Comparison of ENCODE assay signal across 8 cellular contexts in the genomic region with DNA sequence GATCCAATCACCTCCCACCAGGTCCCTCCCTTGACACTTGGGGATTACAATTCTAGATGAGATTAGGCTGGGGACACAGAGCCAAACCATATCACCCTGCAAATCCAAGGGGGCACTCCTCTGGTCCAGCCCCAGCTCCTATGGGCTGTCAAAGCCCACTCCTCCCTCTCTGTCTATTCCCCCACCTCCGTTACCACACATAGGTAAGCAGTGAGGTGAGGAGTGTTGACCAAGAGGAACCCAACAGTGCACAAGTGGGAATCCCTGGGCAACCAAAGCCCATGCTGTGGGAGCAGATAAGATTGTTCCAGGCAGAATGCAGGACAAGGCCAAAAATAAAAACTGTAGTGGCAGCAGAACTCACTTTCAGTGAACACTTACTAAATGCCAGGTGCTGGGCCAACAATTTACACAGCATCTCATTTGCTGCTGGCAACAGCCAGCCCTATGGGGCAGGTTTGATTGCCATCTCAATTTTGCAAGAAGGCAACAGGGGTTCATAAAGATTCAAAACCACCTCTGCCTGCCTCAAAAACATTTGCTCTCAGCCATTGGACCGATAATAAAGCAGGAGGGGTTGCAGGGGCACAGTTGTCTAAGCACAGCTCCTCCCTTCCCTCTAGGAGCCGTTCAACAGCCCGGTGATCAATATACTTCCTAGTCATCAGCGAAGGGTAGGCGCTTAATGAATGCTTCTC. TPM values are rescaled to one million over a fixed set of nuclear protein-coding genes. Genes with fewer than 3 reads are reported as not detected.
DNase-seq lines count a peak whose midpoint lies in the region; ATAC-seq and TF ChIP-seq lines count a peak whose summit lies in the region.

No MANE protein-coding gene starts in this region.

- no peaks in the 10 kb centered on the region for H3K27me3 Mint-ChIP-seq in CD4-positive, alpha-beta T cell
- no peaks in the 10 kb centered on the region for H3K27me3 Mint-ChIP-seq in activated naive CD8-positive, alpha-beta T cell treated with anti-CD3 and anti-CD28 coated beads, Interleukin-2, amount 10 ng/mL, durations not matched to agents 7 days and 5 days
- H3K27me3 Mint-ChIP-seq in memory B cell: no peaks in the 10 kb centered on the region

- peak overlapping the region; percentile 43 for H3K9ac ChIP-seq in IMR-90 (ENCODE audit: low read depth, low read length)

- no peak overlapping the region for H4K5ac ChIP-seq in IMR-90 (ENCODE audit: low read depth, low read length)

- TF ChIP-seq POLR2A in IMR-90 (IDR thresholded peaks at IDR 0.05; ENCODE audit: low read depth, low read length): no peak

- H3K9me1 ChIP-seq in IMR-90 (ENCODE audit: insufficient read depth, low read length): peaks cover 8% of the 10 kb centered on the region

- H2AFZ ChIP-seq in IMR-90 (replicated peaks; ENCODE audit: low read length, poor library complexity): peak overlapping the region; percentile 99

- H2BK5ac ChIP-seq in IMR-90 (ENCODE audit: low read depth, low read length, poor library complexity, severe bottlenecking): no peak overlapping the region

- peak overlapping the region; percentile 69 for H2AK9ac ChIP-seq in IMR-90 (replicated peaks; ENCODE audit: low read depth, low read length, poor library complexity)

- H3K18ac ChIP-seq in IMR-90 (ENCODE audit: low read depth, low read length): no peak overlapping the region

- POLR2A ChIA-PET in CD4-positive, alpha-beta T cell (lab: Charles Lee): interaction anchor here (2.1 to 4.4 kb wide), 2 partner anchors 9 to 22 kb away, joined by 10 to 32 read pairs; a partner anchor contains a TSS
- POLR2A ChIA-PET in IMR-90 (lab: Charles Lee; ENCODE audit: unreplicated experiment): interaction anchor here (0.7 kb wide), 1 partner anchor 9 kb away, joined by 3 read pairs; a partner anchor contains a TSS
- POLR2A ChIA-PET in activated naive CD8-positive, alpha-beta T cell treated with anti-CD3 and anti-CD28 coated beads, Interleukin-2, amount 10 ng/mL, durations not matched to agents 7 days and 5 days (lab: Charles Lee): interaction anchor here (0.6 to 4.5 kb wide), 5 partner anchors 9 to 80 kb away, joined by 3 to 41 read pairs (median 11); a partner anchor contains a TSS

- H3K79me1 ChIP-seq in IMR-90 (ENCODE audit: low read depth in 1 of 2, low read length in 2 of 2): peaks cover 3 to 32% of the 10 kb centered on the region in 2 experiments; a peak in 3 of 4 replicates

- 0% methylated on average over 1 of the region's 6 CpGs; no CpG with 5 or more reads in 1 of the 2 experiments for WGBS in IMR-90 (ENCODE audit: extremely low coverage in 2 of 2, insufficient read length in 1 of 2), 2 experiments

- peaks cover 2% of the 10 kb centered on the region; the same call in 1 of the 2 replicates for H3K36me3 ChIP-seq in IMR-90 (ENCODE audit: control insufficient read depth, insufficient read depth, low read length)

- peak overlapping the region in 1 of 2 experiments; percentile 2; a peak in 1 of 4 replicates for H4K8ac ChIP-seq in IMR-90 (ENCODE audit: low read depth in 2 of 2, low read length in 2 of 2)

- peak overlapping the region; percentile 87 for H3K4me3 Mint-ChIP-seq in CD4-positive, alpha-beta T cell
- peak overlapping the region; percentile 83 for H3K4me3 Mint-ChIP-seq in activated naive CD8-positive, alpha-beta T cell treated with anti-CD3 and anti-CD28 coated beads, Interleukin-2, amount 10 ng/mL, durations not matched to agents 7 days and 5 days
- peak overlapping the region; percentile 90 for H3K4me3 Mint-ChIP-seq in memory B cell

- H3K9me3 Mint-ChIP-seq in CD4-positive, alpha-beta T cell: no peaks in the 10 kb centered on the region
- H3K9me3 Mint-ChIP-seq in activated naive CD8-positive, alpha-beta T cell treated with anti-CD3 and anti-CD28 coated beads, Interleukin-2, amount 10 ng/mL, durations not matched to agents 7 days and 5 days: no peaks in the 10 kb centered on the region
- no peaks in the 10 kb centered on the region for H3K9me3 Mint-ChIP-seq in memory B cell

- H3K56ac ChIP-seq in IMR-90 (ENCODE audit: extremely low read depth, insufficient read depth, low read length): peak overlapping the region; percentile 14; the same call in 1 of the 2 replicates

- no peak for TF ChIP-seq CTCF in CD4-positive, alpha-beta T cell (IDR thresholded peaks at IDR 0.05)
- no peak for TF ChIP-seq CTCF in IMR-90 (conservative IDR thresholded peaks at IDR 0.05; ENCODE audit: low read depth, low read length)

- no TSS peak for BruUV-seq in IMR-90 (replicated peaks; lab: Mats Ljungman, UMichigan)

- no peak overlapping the region for H4K91ac ChIP-seq in IMR-90 (ENCODE audit: insufficient read depth, low read depth, low read length)

- H2AK5ac ChIP-seq in IMR-90 (ENCODE audit: low read depth, low read length): 0 out of 2 replicates have a peak overlapping the region, but pooled peaks have one; percentile 2

- no peaks in the 10 kb centered on the region for H3K27me3 ChIP-seq in CD4-positive, alpha-beta T cell (ENCODE audit: control insufficient read depth, insufficient read depth, low read length)
- no peaks in the 10 kb centered on the region for H3K27me3 ChIP-seq in IMR-90 (ENCODE audit: control insufficient read depth, insufficient read depth, low read length)

- H3K4me3 ChIP-seq in IMR-90 (ENCODE audit: insufficient read depth, low read depth, low read length): peak overlapping the region; percentile 84

- DNase-seq in CD4-positive, alpha-beta T cell: no peak
- no peak for DNase-seq in IMR-90
- no peak for DNase-seq in activated naive CD8-positive, alpha-beta T cell treated with anti-CD3 and anti-CD28 coated beads, Interleukin-2, amount 10 ng/mL, durations not matched to agents 7 days and 5 days
- no peak for DNase-seq in memory B cell (ENCODE audit: low spot score in 2 of 2)
- no peak for DNase-seq in HPDE6-E6E7 (ENCODE audit: extremely low spot score)
- no peak for DNase-seq in central memory CD4-positive, alpha-beta T cell

- no peak for ATAC-seq in CD4-positive, alpha-beta T cell (ENCODE audit: poor library complexity)
- ATAC-seq in IMR-90 (ENCODE audit: low read depth) (no peak; the same call in 1 of the 2 replicates), memory B cell (ENCODE audit: low read depth) (no peak), HG03354 (IDR thresholded peaks at IDR 0.05; ENCODE audit: poor library complexity, severe bottlenecking, unreplicated experiment) (no peak), GM18498 (IDR thresholded peaks at IDR 0.05; ENCODE audit: unreplicated experiment) (no peak)
- no peak for ATAC-seq in activated naive CD8-positive, alpha-beta T cell treated with anti-CD3 and anti-CD28 coated beads, Interleukin-2, amount 10 ng/mL, durations not matched to agents 7 days and 5 days (ENCODE audit: low read depth)

- H3K4me1 Mint-ChIP-seq in CD4-positive, alpha-beta T cell (ENCODE audit: low read depth): peaks cover 29% of the 10 kb centered on the region
- peaks cover 20% of the 10 kb centered on the region for H3K4me1 Mint-ChIP-seq in activated naive CD8-positive, alpha-beta T cell treated with anti-CD3 and anti-CD28 coated beads, Interleukin-2, amount 10 ng/mL, durations not matched to agents 7 days and 5 days
- H3K4me1 Mint-ChIP-seq in memory B cell: peaks cover 14% of the 10 kb centered on the region

- no peak overlapping the region for H2BK120ac ChIP-seq in IMR-90 (ENCODE audit: low read depth, low read length)

- peak overlapping the region; percentile 68 for H3K4me2 ChIP-seq in IMR-90 (ENCODE audit: low read depth, low read length)

- intact Hi-C loops in CD4-positive, alpha-beta T cell (cut with DNase I, micrococcal nuclease): no loop called here
- intact Hi-C loops in IMR-90 (cut with micrococcal nuclease): no loop called here

- H3K27ac Mint-ChIP-seq in CD4-positive, alpha-beta T cell: no peak overlapping the region
- H3K27ac Mint-ChIP-seq in activated naive CD8-positive, alpha-beta T cell treated with anti-CD3 and anti-CD28 coated beads, Interleukin-2, amount 10 ng/mL, durations not matched to agents 7 days and 5 days: peak overlapping the region; percentile 88
- H3K27ac Mint-ChIP-seq in memory B cell: no peak overlapping the region

- TF ChIP-seq RAD21 in IMR-90 (IDR thresholded peaks at IDR 0.05; ENCODE audit: low read length): no peak

- H3K27ac ChIP-seq in CD4-positive, alpha-beta T cell (ENCODE audit: low read depth, low read length): no peak overlapping the region
- H3K27ac ChIP-seq in IMR-90 (ENCODE audit: insufficient read depth, low read length): no peak overlapping the region; the same call in 1 of the 2 replicates

- in situ Hi-C loops in IMR-90 (cut with MboI; ENCODE audit: low sequenced_read_pairs): no loop called here

- peaks cover 14% of the 10 kb centered on the region for H3K36me3 Mint-ChIP-seq in CD4-positive, alpha-beta T cell (ENCODE audit: low read depth)
- peaks cover 9% of the 10 kb centered on the region for H3K36me3 Mint-ChIP-seq in activated naive CD8-positive, alpha-beta T cell treated with anti-CD3 and anti-CD28 coated beads, Interleukin-2, amount 10 ng/mL, durations not matched to agents 7 days and 5 days
- peaks cover 2% of the 10 kb centered on the region for H3K36me3 Mint-ChIP-seq in memory B cell

- dilution Hi-C loops in IMR-90 (cut with HindIII; ENCODE audit: low sequenced_read_pairs, unreplicated experiment): no loop called here

- H2BK20ac ChIP-seq in IMR-90 (ENCODE audit: low read depth, low read length): no peak overlapping the region

- H3K14ac ChIP-seq in IMR-90 (replicated peaks; ENCODE audit: low read depth, low read length): 0 out of 2 replicates have a peak overlapping the region, but pooled peaks have one; percentile 4

- CTCF ChIA-PET in CD4-positive, alpha-beta T cell (lab: Charles Lee): interaction anchor here (1.0 kb wide), 1 partner anchor 8 kb away, joined by 4 read pairs; a partner anchor contains a TSS
- CTCF ChIA-PET in IMR-90 (lab: Yijun Ruan, JAX): no interaction called here

- H3K4ac ChIP-seq in IMR-90 (ENCODE audit: low read depth, low read length): peak overlapping the region; percentile 41; the same call in 1 of the 2 replicates

- peaks cover 8% of the 10 kb centered on the region for H3K4me1 ChIP-seq in IMR-90 (ENCODE audit: control insufficient read depth, insufficient read depth, low read length)

- H4K20me1 ChIP-seq in IMR-90 (ENCODE audit: insufficient read depth, low read length): peaks cover 4% of the 10 kb centered on the region; the same call in 1 of the 2 replicates

- H2BK15ac ChIP-seq in IMR-90 (ENCODE audit: low read depth, low read length): no peak overlapping the region

- H3K23ac ChIP-seq in IMR-90 (ENCODE audit: low read depth, low read length): peak overlapping the region; percentile 55; the same call in 1 of the 2 replicates

- H3K9me3 ChIP-seq in CD4-positive, alpha-beta T cell (ENCODE audit: control insufficient read depth, low read length): no peaks in the 10 kb centered on the region
- H3K9me3 ChIP-seq in IMR-90 (ENCODE audit: control insufficient read depth, insufficient read depth, low read length): no peaks in the 10 kb centered on the region

RNA-seq across cellular contexts. Expression of a gene that starts 8.9 kb away (rescaled TPM):
- 10 to 100 TPM; 20.0 to 21.2 TPM for total RNA-seq in CD4-positive, alpha-beta T cell
- 18.8 and 25.0 TPM in 2 replicates for total RNA-seq in IMR-90 (2012; rRNA removed)
- polyA plus RNA-seq in IMR-90 (2012; rRNA removed): 51.1 and 72.6 TPM in 2 replicates
- polyA plus RNA-seq in IMR-90 (2012; cell fraction: cytosol; rRNA removed): 93.6 and 121 TPM in 2 replicates
- polyA plus RNA-seq in IMR-90 (2012; cell fraction: nucleus; rRNA removed; ENCODE audit: low replicate concordance): 11.1 and 41.3 TPM in 2 replicates
- total RNA-seq in activated naive CD8-positive, alpha-beta T cell treated with anti-CD3 and anti-CD28 coated beads, Interleukin-2, amount 10 ng/mL, durations not matched to agents 7 days and 5 days: 10 to 100 TPM; 36.0 to 39.7 TPM

RNA-seq across cellular contexts. Expression of a gene that starts 14.8 kb away (rescaled TPM):
- total RNA-seq in CD4-positive, alpha-beta T cell: 10 to 100 TPM; 43.8 to 46.2 TPM
- total RNA-seq in IMR-90 (2012; rRNA removed): 20.6 and 21.4 TPM in 2 replicates
- 59.9 and 62.1 TPM in 2 replicates for polyA plus RNA-seq in IMR-90 (2012; rRNA removed)
- polyA plus RNA-seq in IMR-90 (2012; cell fraction: cytosol; rRNA removed): 29.9 and 41.9 TPM in 2 replicates
- polyA plus RNA-seq in IMR-90 (2012; cell fraction: nucleus; rRNA removed; ENCODE audit: low replicate concordance): 190 and 219 TPM in 2 replicates
- total RNA-seq in activated naive CD8-positive, alpha-beta T cell treated with anti-CD3 and anti-CD28 coated beads, Interleukin-2, amount 10 ng/mL, durations not matched to agents 7 days and 5 days: 10 to 100 TPM; 67.0 to 73.1 TPM

RNA-seq across cellular contexts. Expression of a gene that starts 18.4 kb away (rescaled TPM):
- total RNA-seq in CD4-positive, alpha-beta T cell: under 1 TPM; 0.14 to 0.20 TPM
- under 0.01 TPM in 1 of 2 replicates, not detected in the other for total RNA-seq in IMR-90 (2012; rRNA removed)
- 0.27 and 0.34 TPM in 2 replicates for polyA plus RNA-seq in IMR-90 (2012; rRNA removed)
- polyA plus RNA-seq in IMR-90 (2012; cell fraction: cytosol; rRNA removed): 0.10 and 0.84 TPM in 2 replicates
- 3.5 and 7.3 TPM in 2 replicates for polyA plus RNA-seq in IMR-90 (2012; cell fraction: nucleus; rRNA removed; ENCODE audit: low replicate concordance)
- total RNA-seq in activated naive CD8-positive, alpha-beta T cell treated with anti-CD3 and anti-CD28 coated beads, Interleukin-2, amount 10 ng/mL, durations not matched to agents 7 days and 5 days: under 1 TPM; 0.50 to 0.79 TPM

RNA-seq across cellular contexts. Expression of a gene that starts 21.1 kb away (rescaled TPM):
- total RNA-seq in CD4-positive, alpha-beta T cell: 10 to 100 TPM; 23.9 to 25.2 TPM
- total RNA-seq in IMR-90 (2012; rRNA removed): 7.2 and 8.1 TPM in 2 replicates
- 23.6 and 28.3 TPM in 2 replicates for polyA plus RNA-seq in IMR-90 (2012; rRNA removed)
- 31.1 and 51.1 TPM in 2 replicates for polyA plus RNA-seq in IMR-90 (2012; cell fraction: cytosol; rRNA removed)
- polyA plus RNA-seq in IMR-90 (2012; cell fraction: nucleus; rRNA removed; ENCODE audit: low replicate concordance): 21.4 and 64.3 TPM in 2 replicates
- total RNA-seq in activated naive CD8-positive, alpha-beta T cell treated with anti-CD3 and anti-CD28 coated beads, Interleukin-2, amount 10 ng/mL, durations not matched to agents 7 days and 5 days: 10 to 100 TPM; 45.3 to 46.7 TPM
